8 cellular contexts compared by ENCODE assay signal in the genomic region with DNA sequence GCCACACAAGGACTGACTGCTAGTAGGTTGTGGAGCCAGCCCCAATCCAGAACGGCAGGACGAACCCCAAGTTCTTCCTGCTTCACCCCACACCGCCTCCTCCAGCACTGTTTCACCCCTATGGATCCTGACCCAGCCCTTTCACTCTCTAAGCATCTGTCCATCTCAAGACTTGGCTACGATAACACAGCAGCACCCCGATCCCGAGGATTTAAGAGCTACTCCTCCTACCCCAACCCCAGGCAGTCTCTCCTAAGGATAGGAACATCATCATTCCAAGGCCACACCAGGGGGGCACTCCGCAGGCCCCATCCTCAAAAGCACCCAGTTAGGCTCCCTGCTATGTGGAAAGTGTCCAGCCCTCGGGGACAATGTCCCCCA. TPM values are rescaled to one million over a fixed set of nuclear protein-coding genes. Genes with fewer than 3 reads are reported as not detected.
A peak's percentile ranks its signal among the peaks of the same experiment; 100 is the strongest.
DNase-seq lines count a peak whose midpoint lies in the region; ATAC-seq, FAIRE-seq and TF ChIP-seq lines count a peak whose summit lies in the region.

No MANE protein-coding gene starts in this region.

- H3K36me3 ChIP-seq in K562 (ENCODE audit: control insufficient read depth, insufficient read depth, low read length), result no peaks in the 10 kb centered on the region

- no peaks in the 10 kb centered on the region for H3K9me3 Mint-ChIP-seq in activated CD4-positive, alpha-beta T cell treated with anti-CD3 and anti-CD28 coated beads for 36 hours (ENCODE audit: low read depth)
- H3K9me3 Mint-ChIP-seq in stimulated activated naive CD8-positive, alpha-beta T cell treated with anti-CD3 and anti-CD28 coated beads, Interleukin-15, amount 100 ng/mL, for 72 hours, result no peaks in the 10 kb centered on the region

- POLR2A ChIA-PET in activated CD4-positive, alpha-beta T cell treated with anti-CD3 and anti-CD28 coated beads for 36 hours (lab: Charles Lee), result no interaction called here
- POLR2A ChIA-PET in K562 (lab: Yijun Ruan, JAX), result interaction anchor here (0.8 to 1.0 kb wide), 2 partner anchors 17 to 340 kb away, joined by 3 to 4 read pairs; a partner anchor contains a TSS

- H3K4me1 ChIP-seq in K562 (replicated peaks in 1 of 2; ENCODE audit: control insufficient read depth in 2 of 2, insufficient read depth in 2 of 2, low read length in 2 of 2), result peaks cover 0 to 4% of the 10 kb centered on the region in 2 experiments; a peak in 1 of 5 replicates

- 2% methylated on average over 5 of the region's 8 CpGs for WGBS in K562 (ENCODE audit: insufficient coverage, low coverage, missing lambda C conversion rate)

- no peaks in the 10 kb centered on the region for H3K9me3 ChIP-seq in K562 (replicated peaks; ENCODE audit: control insufficient read depth, insufficient read depth, low read depth, low read length)

- DNase-seq in activated CD4-positive, alpha-beta T cell treated with anti-CD3 and anti-CD28 coated beads for 36 hours, result peak; percentile 20
- no peak for DNase-seq in activated CD4-positive, alpha-beta T cell treated with anti-CD3 and anti-CD28 coated beads, Interleukin-2, amount 50 U/mL, for 1 hour
- peak; percentile 22 to 49 for DNase-seq in Kasumi-1 (lab: John Stamatoyannopoulos, UW)
- DNase-seq in K562 (ENCODE audit: extremely low read depth in 1 of 4, low spot score in 3 of 4), result peak; percentile 21 to 27 (median 25)
- DNase-seq in iPS-NIHi7 (ENCODE audit: extremely low spot score), result peak; percentile 19
- DNase-seq in stimulated activated naive CD8-positive, alpha-beta T cell treated with anti-CD3 and anti-CD28 coated beads, Interleukin-15, amount 100 ng/mL, for 72 hours, result no peak
- no peak for DNase-seq in HuH-7 (ENCODE audit: low spot score)

- peak overlapping the region; percentile 88 for H2AFZ ChIP-seq in K562 (ENCODE audit: low read depth, low read length)

- no peaks in the 10 kb centered on the region for H4K20me1 ChIP-seq in K562 (replicated peaks; ENCODE audit: control insufficient read depth, insufficient read depth, low read length)

- peak overlapping the region; percentile 90 to 91 for H3K9ac ChIP-seq in K562 (ENCODE audit: insufficient read depth in 1 of 2, low read depth in 2 of 2, low read length in 2 of 2)

- H3K27me3 ChIP-seq in K562 (ENCODE audit: control insufficient read depth in 2 of 2, insufficient read depth in 2 of 2, low read length in 2 of 2), result no peaks in the 10 kb centered on the region

- peak overlapping the region; percentile 56 for H3K4me3 ChIP-seq in K562

- no peak for TF ChIP-seq EP300 in K562 (IDR thresholded peaks at IDR 0.05; ENCODE audit: low read length)

- peak overlapping the region; percentile 85 for H3K4me2 ChIP-seq in K562 (ENCODE audit: insufficient read depth, low read length)

- no peak for TF ChIP-seq RAD21 in K562 (CRISPR knock-in tag; conservative IDR thresholded peaks at IDR 0.05 in 1 of 2, IDR thresholded peaks at IDR 0.05 in 1 of 2)

- intact Hi-C loops in activated CD4-positive, alpha-beta T cell treated with anti-CD3 and anti-CD28 coated beads for 36 hours (cut with DNase I, micrococcal nuclease), result no loop called here
- intact Hi-C loops in K562 (cut with micrococcal nuclease), result no loop called here

- peaks cover 7% of the 10 kb centered on the region; the same call in 2 of the 3 replicates for H3K79me2 ChIP-seq in K562 (ENCODE audit: control insufficient read depth, insufficient read depth, low read length)

- H3K27ac ChIP-seq in K562 (ENCODE audit: extremely low read depth, low read depth, low read length), result peak overlapping the region; percentile 80

- in situ Hi-C loops in K562 (cut with MboI), result no loop called here

- H3K9me1 ChIP-seq in K562 (ENCODE audit: control insufficient read depth, insufficient read depth, low read length), result no peaks in the 10 kb centered on the region

- TF ChIP-seq POLR2A in K562 (conservative IDR thresholded peaks at IDR 0.05), result no peak

- no peak for ATAC-seq in activated CD4-positive, alpha-beta T cell treated with anti-CD3 and anti-CD28 coated beads for 36 hours
- ATAC-seq in K562, result peak; percentile 46
- ATAC-seq in stimulated activated naive CD8-positive, alpha-beta T cell treated with anti-CD3 and anti-CD28 coated beads, Interleukin-15, amount 100 ng/mL, for 72 hours, result peak; percentile 8
- no peak for ATAC-seq in GM19455 (IDR thresholded peaks at IDR 0.05; ENCODE audit: unreplicated experiment)

- H3K36me3 Mint-ChIP-seq in activated CD4-positive, alpha-beta T cell treated with anti-CD3 and anti-CD28 coated beads for 36 hours (ENCODE audit: low read depth), result peaks cover 8% of the 10 kb centered on the region

- FAIRE-seq in K562 (lab: Jason Lieb, UNC), result no peak

- H3K27ac Mint-ChIP-seq in activated CD4-positive, alpha-beta T cell treated with anti-CD3 and anti-CD28 coated beads for 36 hours, result peak overlapping the region; percentile 92
- peak overlapping the region; percentile 93 to 95 for H3K27ac Mint-ChIP-seq in stimulated activated naive CD8-positive, alpha-beta T cell treated with anti-CD3 and anti-CD28 coated beads, Interleukin-15, amount 100 ng/mL, for 72 hours

- CTCF ChIA-PET in activated CD4-positive, alpha-beta T cell treated with anti-CD3 and anti-CD28 coated beads for 36 hours (lab: Charles Lee), result interaction anchor here (0.6 to 2.8 kb wide), 7 partner anchors 10 to 103 kb away, joined by 3 to 22 read pairs (median 4); a partner anchor contains a TSS
- CTCF ChIA-PET in K562 (lab: Yijun Ruan, JAX; ENCODE audit: low intra/inter-chr PET ratio), result no interaction called here

- BruUV-seq in K562 (replicated peaks; lab: Mats Ljungman, UMichigan), result TSS peak; percentile 71

- no peak for TF ChIP-seq CTCF in K562 (IDR thresholded peaks at IDR 0.05 in 2 of 3, conservative IDR thresholded peaks at IDR 0.05 in 1 of 3; ENCODE audit: insufficient read depth in 2 of 3, low read depth in 1 of 3, low read length in 3 of 3)

- H3K27me3 Mint-ChIP-seq in activated CD4-positive, alpha-beta T cell treated with anti-CD3 and anti-CD28 coated beads for 36 hours, result no peaks in the 10 kb centered on the region
- H3K27me3 Mint-ChIP-seq in stimulated activated naive CD8-positive, alpha-beta T cell treated with anti-CD3 and anti-CD28 coated beads, Interleukin-15, amount 100 ng/mL, for 72 hours, result no peaks in the 10 kb centered on the region

- H3K4me1 Mint-ChIP-seq in activated CD4-positive, alpha-beta T cell treated with anti-CD3 and anti-CD28 coated beads for 36 hours, result peaks cover 26% of the 10 kb centered on the region
- peaks cover 12% of the 10 kb centered on the region for H3K4me1 Mint-ChIP-seq in stimulated activated naive CD8-positive, alpha-beta T cell treated with anti-CD3 and anti-CD28 coated beads, Interleukin-15, amount 100 ng/mL, for 72 hours

- H3K4me3 Mint-ChIP-seq in activated CD4-positive, alpha-beta T cell treated with anti-CD3 and anti-CD28 coated beads for 36 hours, result peak overlapping the region; percentile 85
- peak overlapping the region; percentile 90 to 93 for H3K4me3 Mint-ChIP-seq in stimulated activated naive CD8-positive, alpha-beta T cell treated with anti-CD3 and anti-CD28 coated beads, Interleukin-15, amount 100 ng/mL, for 72 hours

TF ChIP-seq in K562, 482 proteins besides CTCF, POLR2A, EP300 and RAD21 (continues in another document):
- TF ChIP-seq CEBPG (CRISPR knock-in tag; IDR thresholded peaks at IDR 0.05) (no peak), CEBPG (tag; conservative IDR thresholded peaks at IDR 0.05 in 1 of 2, IDR thresholded peaks at IDR 0.05 in 1 of 2) (no peak), ZNF644 (tag; IDR thresholded peaks at IDR 0.05; ENCODE audit: low read depth) (no peak), ESRRA (IDR thresholded peaks at IDR 0.05; ENCODE audit: borderline replicate concordance, low read depth) (no peak)

RNA-seq across cellular contexts. Expression of a gene that starts 0.7 kb away (rescaled TPM):
- 10 to 100 TPM; 15.9 to 17.4 TPM for total RNA-seq in activated CD4-positive, alpha-beta T cell treated with anti-CD3 and anti-CD28 coated beads for 36 hours
- total RNA-seq in K562 (2011; cell fraction: chromatin; rRNA removed; ENCODE audit: low replicate concordance), result 2.0 and 4.0 TPM in 2 replicates
- 1.3 and 1.6 TPM in 2 replicates for total RNA-seq in K562 (2011; cell fraction: nucleolus; rRNA removed)
- total RNA-seq in K562 (2011; cell fraction: nucleoplasm; rRNA removed), result 2.7 and 3.4 TPM in 2 replicates
- total RNA-seq in K562 (2014; rRNA removed), result 4.2 and 4.3 TPM in 2 replicates
- total RNA-seq in K562 (2014; rRNA removed; fragmentation: Illumina TruSeq; extraction: Trizol), result 4.4 and 4.9 TPM in 2 replicates
- total RNA-seq in K562 (2015; rRNA removed; fragmentation: Illumina TruSeq; extraction: Trizol), result 4.6 and 5.4 TPM in 2 replicates
- 3.0 and 3.8 TPM in 2 replicates for total RNA-seq in K562 (2021)
- polyA plus RNA-seq in K562 (2011; rRNA removed), result 2.6 and 3.2 TPM in 2 replicates
- 1.6 and 1.8 TPM in 2 replicates for polyA plus RNA-seq in K562 (2011; cell fraction: cytosol; rRNA removed)
- polyA plus RNA-seq in K562 (2011; cell fraction: nucleus; rRNA removed), result 3.1 and 3.4 TPM in 2 replicates
- 3.2 and 5.6 TPM in 2 replicates for polyA plus RNA-seq in K562 (2012)
- polyA plus RNA-seq in K562 (2014; fragmentation: Illumina TruSeq; extraction: Trizol), result 3.6 and 3.8 TPM in 2 replicates
- polyA plus RNA-seq in K562 (2014; fragmentation: Nextera tagmentation; extraction: Ambion mirVana), result under 1 TPM; 0.39 to 0.43 TPM
- 3.3 and 3.8 TPM in 2 replicates for polyA plus RNA-seq in K562 (2014; rRNA removed)
- 1.8 and 3.5 TPM in 2 replicates for polyA minus RNA-seq in K562 (2011; rRNA and poly(A)+ RNA removed)
- polyA minus RNA-seq in K562 (2011; cell fraction: cytosol; rRNA and poly(A)+ RNA removed), result 1.3 and 4.6 TPM in 2 replicates
- polyA minus RNA-seq in K562 (2011; cell fraction: nucleus; rRNA and poly(A)+ RNA removed), result 1.6 and 2.6 TPM in 2 replicates

RNA-seq across cellular contexts. Expression of a gene that starts 16.8 kb away (rescaled TPM):
- total RNA-seq in activated CD4-positive, alpha-beta T cell treated with anti-CD3 and anti-CD28 coated beads for 36 hours, result 10 to 100 TPM; 49.9 to 56.7 TPM
- 18.0 and 69.2 TPM in 2 replicates for total RNA-seq in K562 (2011; cell fraction: chromatin; rRNA removed; ENCODE audit: low replicate concordance)
- total RNA-seq in K562 (2011; cell fraction: nucleolus; rRNA removed), result 7.3 and 13.6 TPM in 2 replicates
- 30.3 and 46.7 TPM in 2 replicates for total RNA-seq in K562 (2011; cell fraction: nucleoplasm; rRNA removed)
- total RNA-seq in K562 (2014; rRNA removed), result 13.7 and 14.5 TPM in 2 replicates
- 16.6 and 20.0 TPM in 2 replicates for total RNA-seq in K562 (2014; rRNA removed; fragmentation: Illumina TruSeq; extraction: Trizol)
- total RNA-seq in K562 (2015; rRNA removed; fragmentation: Illumina TruSeq; extraction: Trizol), result 15.6 and 16.3 TPM in 2 replicates
- 17.1 and 17.3 TPM in 2 replicates for total RNA-seq in K562 (2021)
- 17.6 and 24.9 TPM in 2 replicates for polyA plus RNA-seq in K562 (2011; rRNA removed)
- 1.2 and 3.1 TPM in 2 replicates for polyA plus RNA-seq in K562 (2011; cell fraction: cytosol; rRNA removed)
- 7.8 and 10.8 TPM in 2 replicates for polyA plus RNA-seq in K562 (2011; cell fraction: nucleus; rRNA removed)
- 12.6 and 13.1 TPM in 2 replicates for polyA plus RNA-seq in K562 (2012)
- polyA plus RNA-seq in K562 (2014; fragmentation: Illumina TruSeq; extraction: Trizol), result 20.0 and 25.9 TPM in 2 replicates
- 10 to 100 TPM; 15.0 to 18.4 TPM for polyA plus RNA-seq in K562 (2014; fragmentation: Nextera tagmentation; extraction: Ambion mirVana)
- polyA plus RNA-seq in K562 (2014; rRNA removed), result 14.6 and 16.3 TPM in 2 replicates
- polyA minus RNA-seq in K562 (2011; rRNA and poly(A)+ RNA removed), result 33.6 and 40.4 TPM in 2 replicates
- 7.1 and 10.0 TPM in 2 replicates for polyA minus RNA-seq in K562 (2011; cell fraction: cytosol; rRNA and poly(A)+ RNA removed)
- polyA minus RNA-seq in K562 (2011; cell fraction: nucleus; rRNA and poly(A)+ RNA removed), result 29.9 and 41.8 TPM in 2 replicates

Comparison
In these comparisons a context has a peak if more than half of its experiments do, and no peak if none do; other contexts are left out.
1. DNase-seq: peak in activated CD4-positive, alpha-beta T cell treated with anti-CD3 and anti-CD28 coated beads for 36 hours (single experiment), Kasumi-1 (2 of 2), K562 (4 of 4) and iPS-NIHi7 (single experiment); none in activated CD4-positive, alpha-beta T cell treated with anti-CD3 and anti-CD28 coated beads, Interleukin-2, amount 50 U/mL, for 1 hour (single experiment), stimulated activated naive CD8-positive, alpha-beta T cell treated with anti-CD3 and anti-CD28 coated beads, Interleukin-15, amount 100 ng/mL, for 72 hours (0 of 2) and HuH-7 (single experiment).
2. ATAC-seq: peak in K562 (single experiment) and stimulated activated naive CD8-positive, alpha-beta T cell treated with anti-CD3 and anti-CD28 coated beads, Interleukin-15, amount 100 ng/mL, for 72 hours (single experiment); none in activated CD4-positive, alpha-beta T cell treated with anti-CD3 and anti-CD28 coated beads for 36 hours (single experiment) and GM19455 (single experiment).